In genomic region chr2:99348173-99348572, GRCh38 we compare ENCODE assay signal across 1 cellular context.
TF ChIP-seq lines count a peak whose summit lies in the region.

No MANE protein-coding gene starts in this region.

TF ChIP-seq in SK-N-SH, 30 proteins besides CTCF, POLR2A, EP300 and RAD21 (continued from another document):
- TF ChIP-seq IRF3 (IDR thresholded peaks at IDR 0.05; ENCODE audit: low read depth, low read length) = no peak
- no peak for TF ChIP-seq SMC3 (IDR thresholded peaks at IDR 0.05; ENCODE audit: low read depth, low read length)
- TF ChIP-seq MAX (IDR thresholded peaks at IDR 0.05; ENCODE audit: low read depth) = no peak
- TF ChIP-seq GATA2 (CRISPR knock-in tag; IDR thresholded peaks at IDR 0.05) = no peak
- TF ChIP-seq ZBTB33 (IDR thresholded peaks at IDR 0.05; ENCODE audit: borderline replicate concordance, low read depth) = no peak
- no peak for TF ChIP-seq RCOR1 (IDR thresholded peaks at IDR 0.05; ENCODE audit: low read length)
- no peak for TF ChIP-seq SIN3A (IDR thresholded peaks at IDR 0.05; ENCODE audit: borderline replicate concordance, low read depth, low read length)
